In genomic region chr5:95891499-95891898, GRCh38 we compare ENCODE assay signal across 28 cellular contexts.
DNase-seq lines count a peak whose midpoint lies in the region; ATAC-seq and TF ChIP-seq lines count a peak whose summit lies in the region.
"Had no signal": no experiment of that assay in that cellular context is flagged by ENCODE, and none has a peak within 500 bp of the region (broad histone marks: within the 10 kb centered on the region; RNA-seq: fewer than 3 reads in every experiment).

No MANE protein-coding gene starts in this region.

- H3K4me3 ChIP-seq in tibial nerve, result no peak overlapping the region
- H3K4me3 ChIP-seq: ascending aorta, K562 had no signal

- H3K4me3 Mint-ChIP-seq in natural killer cell treated with Interleukin-12 subunit alpha and Interleukin-12 subunit beta and Interleukin-15 and Interleukin-18, amount 100 ng/mL, for 72 hours, result no peak overlapping the region
- H3K4me3 Mint-ChIP-seq: activated CD4-positive, alpha-beta memory T cell treated with anti-CD3 and anti-CD28 coated beads, Interleukin-2, amount 10 ng/mL, durations not matched to agents 7 days and 5 days; activated naive CD8-positive, alpha-beta T cell treated with anti-CD3 and anti-CD28 coated beads for 36 hours; stimulated activated effector memory CD8-positive, alpha-beta T cell treated with anti-CD3 and anti-CD28 coated beads, Interleukin-12 subunit alpha, Interleukin-12 subunit beta, amount 100 ng/mL, for 72 hours had no signal

- TF ChIP-seq CTCF in tibial nerve (IDR thresholded peaks at IDR 0.05), result no peak

- no peak for ATAC-seq in natural killer cell treated with Interleukin-12 subunit alpha and Interleukin-12 subunit beta and Interleukin-15 and Interleukin-18, amount 100 ng/mL, for 72 hours
- ATAC-seq: K562; left ventricle myocardium superior; Panc1; stimulated activated effector memory CD8-positive, alpha-beta T cell treated with anti-CD3 and anti-CD28 coated beads, Interleukin-12 subunit alpha, Interleukin-12 subunit beta, amount 100 ng/mL, for 72 hours had no signal

- peak overlapping the region; percentile 39 for H3K27ac ChIP-seq in substantia nigra (ENCODE audit: low read depth, low read length, poor library complexity, severe bottlenecking)
- no peak overlapping the region for H3K27ac ChIP-seq in tibial nerve
- H3K27ac ChIP-seq: ascending aorta, C4-2B had no signal

- peaks cover 0 to 72% (median 0%) of the 10 kb centered on the region in 3 donors for H3K36me3 ChIP-seq in tibial nerve

- H3K27ac Mint-ChIP-seq in natural killer cell treated with Interleukin-12 subunit alpha and Interleukin-12 subunit beta and Interleukin-15 and Interleukin-18, amount 100 ng/mL, for 72 hours, result no peak overlapping the region
- H3K27ac Mint-ChIP-seq: activated CD4-positive, alpha-beta memory T cell treated with anti-CD3 and anti-CD28 coated beads, Interleukin-2, amount 10 ng/mL, durations not matched to agents 7 days and 5 days; activated naive CD8-positive, alpha-beta T cell treated with anti-CD3 and anti-CD28 coated beads for 36 hours; stimulated activated effector memory CD8-positive, alpha-beta T cell treated with anti-CD3 and anti-CD28 coated beads, Interleukin-12 subunit alpha, Interleukin-12 subunit beta, amount 100 ng/mL, for 72 hours had no signal

- no peaks in the 10 kb centered on the region for H3K9me3 ChIP-seq in tibial nerve
- H3K9me3 ChIP-seq: ascending aorta, Caco-2 had no signal

- peaks cover 0 to 14% (median 0%) of the 10 kb centered on the region in 4 donors for H3K4me1 ChIP-seq in tibial nerve
- H3K4me1 ChIP-seq: ascending aorta had no signal

- TF ChIP-seq EP300 in tibial nerve (IDR thresholded peaks at IDR 0.05), result no peak

- TF ChIP-seq POLR2A in tibial nerve (IDR thresholded peaks at IDR 0.05), result no peak

- peak; percentile 72 to 86 for DNase-seq in NCI-H524 (lab: John Stamatoyannopoulos, UW)
- DNase-seq in NCI-H524 treated with DMSO at 0.1 percent for 48 hours (lab: John Stamatoyannopoulos, UW), result no peak
- peak; percentile 25 for DNase-seq in NCI-H2171 (lab: John Stamatoyannopoulos, UW)
- peak; percentile 67 for DNase-seq in left kidney (ENCODE audit: low read depth, low spot score)
- no peak for DNase-seq in substantia nigra (lab: John Stamatoyannopoulos, UW)
- no peak for DNase-seq in SHP77 (lab: John Stamatoyannopoulos, UW)
- DNase-seq in tibial nerve (ENCODE audit: low spot score in 2 of 2), result no peak
- DNase-seq in natural killer cell treated with Interleukin-12 subunit alpha and Interleukin-12 subunit beta and Interleukin-15 and Interleukin-18, amount 100 ng/mL, for 72 hours (ENCODE audit: low spot score), result no peak
- DNase-seq: activated CD4-positive, alpha-beta memory T cell treated with anti-CD3 and anti-CD28 coated beads, Interleukin-2, amount 10 ng/mL, durations not matched to agents 7 days and 5 days; activated CD4-positive, CD25-positive, alpha-beta regulatory T cell treated with anti-CD3 and anti-CD28 coated beads, Interleukin-2, amount 50 U/mL, for 72 hours; activated naive CD8-positive, alpha-beta T cell treated with anti-CD3 and anti-CD28 coated beads for 36 hours; Caco-2; DMS79; effector CD8-positive, alpha-beta T cell; left ventricle myocardium superior; mesendoderm; NCI-H1092 treated with DMSO at 0.1 percent for 48 hours; NCI-H187; NCI-H2227 treated with DMSO at 0.1 percent for 48 hours; SHP77 treated with DMSO at 0.1 percent for 48 hours; stimulated activated CD4-positive, alpha-beta T cell treated with anti-CD3 and anti-CD28 coated beads, Interleukin-15, amount 100 ng/mL, for 24 hours; T-helper 2 cell; trophoblast cell had no signal

- no peaks in the 10 kb centered on the region for H3K27me3 ChIP-seq in tibial nerve
- H3K27me3 ChIP-seq: ascending aorta had no signal

- peaks cover 23% of the 10 kb centered on the region for H3K36me3 Mint-ChIP-seq in natural killer cell treated with Interleukin-12 subunit alpha and Interleukin-12 subunit beta and Interleukin-15 and Interleukin-18, amount 100 ng/mL, for 72 hours

- peaks cover 4 to 11% of the 10 kb centered on the region in 2 donors for H3K4me1 Mint-ChIP-seq in natural killer cell treated with Interleukin-12 subunit alpha and Interleukin-12 subunit beta and Interleukin-15 and Interleukin-18, amount 100 ng/mL, for 72 hours (ENCODE audit: low read depth in 2 of 2)

- H3K9me3 Mint-ChIP-seq in natural killer cell treated with Interleukin-12 subunit alpha and Interleukin-12 subunit beta and Interleukin-15 and Interleukin-18, amount 100 ng/mL, for 72 hours, result no peaks in the 10 kb centered on the region
- H3K9me3 Mint-ChIP-seq: activated CD4-positive, alpha-beta memory T cell treated with anti-CD3 and anti-CD28 coated beads, Interleukin-2, amount 10 ng/mL, durations not matched to agents 7 days and 5 days; activated naive CD8-positive, alpha-beta T cell treated with anti-CD3 and anti-CD28 coated beads for 36 hours; stimulated activated effector memory CD8-positive, alpha-beta T cell treated with anti-CD3 and anti-CD28 coated beads, Interleukin-12 subunit alpha, Interleukin-12 subunit beta, amount 100 ng/mL, for 72 hours had no signal

- no peaks in the 10 kb centered on the region for H3K27me3 Mint-ChIP-seq in natural killer cell treated with Interleukin-12 subunit alpha and Interleukin-12 subunit beta and Interleukin-15 and Interleukin-18, amount 100 ng/mL, for 72 hours
- H3K27me3 Mint-ChIP-seq: activated CD4-positive, alpha-beta memory T cell treated with anti-CD3 and anti-CD28 coated beads, Interleukin-2, amount 10 ng/mL, durations not matched to agents 7 days and 5 days; activated naive CD8-positive, alpha-beta T cell treated with anti-CD3 and anti-CD28 coated beads for 36 hours had no signal

- WGBS in tibial nerve, 2 donors, result 71 to 73% methylated on average over 2 of the region's 2 CpGs

Comparison
In these comparisons a context has a peak if more than half of its experiments do, and no peak if none do; other contexts are left out.
1. DNase-seq: peak in NCI-H524 (2 of 2), NCI-H2171 (single experiment) and left kidney (single experiment); none in NCI-H524 treated with DMSO at 0.1 percent for 48 hours (single experiment), substantia nigra (0 of 49), SHP77 (0 of 2), tibial nerve (0 of 2) and natural killer cell treated with Interleukin-12 subunit alpha and Interleukin-12 subunit beta and Interleukin-15 and Interleukin-18, amount 100 ng/mL, for 72 hours (single experiment).